In genomic region chr11:46541593-46542371, GRCh38 we compare ENCODE assay signal across 1 cellular context.
TF ChIP-seq lines count a peak whose summit lies in the region.

No MANE protein-coding gene starts in this region.

TF ChIP-seq in SK-N-SH treated with all-trans-retinoic acid at 6 μM for 48 hours, 23 proteins besides CTCF, POLR2A, EP300 and RAD21 (continued from another document):
- no peak for TF ChIP-seq TSHZ2 (CRISPR knock-in tag; IDR thresholded peaks at IDR 0.05)
- no peak for TF ChIP-seq SNAI2 (CRISPR knock-in tag; IDR thresholded peaks at IDR 0.05)
- no peak for TF ChIP-seq TOX (CRISPR knock-in tag; IDR thresholded peaks at IDR 0.05; ENCODE audit: borderline replicate concordance)
- no peak for TF ChIP-seq OSR1 (CRISPR knock-in tag; IDR thresholded peaks at IDR 0.05)
- TF ChIP-seq ZNF8 (CRISPR knock-in tag; IDR thresholded peaks at IDR 0.05): no peak
- TF ChIP-seq ZFP30 (CRISPR knock-in tag; IDR thresholded peaks at IDR 0.05): no peak
- no peak for TF ChIP-seq ARNTL (CRISPR knock-in tag; IDR thresholded peaks at IDR 0.05; ENCODE audit: borderline replicate concordance, low read depth)
- no peak for TF ChIP-seq ZNF565 (CRISPR knock-in tag; conservative IDR thresholded peaks at IDR 0.05; ENCODE audit: low read depth)
- no peak for TF ChIP-seq CSDC2 (CRISPR knock-in tag; IDR thresholded peaks at IDR 0.05)
- TF ChIP-seq ISL1 (CRISPR knock-in tag; IDR thresholded peaks at IDR 0.05): no peak
